ENCODE assay signal across 35 cellular contexts in the genomic region with DNA sequence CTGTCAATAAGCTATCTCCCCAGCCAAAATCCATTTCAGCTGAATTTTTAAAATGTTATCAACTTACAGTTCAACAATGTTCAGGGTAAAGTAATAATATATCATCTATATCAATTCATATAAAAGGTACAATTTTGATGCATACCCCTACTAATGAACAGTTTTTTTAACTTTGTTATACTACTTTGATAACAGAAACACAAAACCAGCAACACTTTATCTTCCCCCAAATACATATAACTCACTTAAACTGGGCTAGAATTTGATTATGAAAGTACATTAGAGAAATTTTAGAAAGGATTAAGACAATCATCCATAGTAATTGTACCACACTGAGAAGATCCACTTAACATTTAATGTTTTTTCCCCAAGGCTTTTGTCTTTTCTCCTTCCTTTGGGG. TPM values are rescaled to one million over a fixed set of nuclear protein-coding genes. Genes with fewer than 3 reads are reported as not detected.
"Had no signal": no experiment of that assay in that cellular context is flagged by ENCODE, and none has a peak within 500 bp of the region (broad histone marks: within the 10 kb centered on the region; RNA-seq: fewer than 3 reads in every experiment).

No MANE protein-coding gene starts in this region.

- H3K27me3 ChIP-seq: brain microvascular endothelial cell had no signal

- ATAC-seq: activated CD4-positive, CD25-positive, alpha-beta regulatory T cell treated with anti-CD3 and anti-CD28 coated beads, Interleukin-2, amount 50 U/mL, for 24 hours; activated CD8-positive, alpha-beta memory T cell treated with anti-CD3 and anti-CD28 coated beads, Interleukin-2, amount 10 ng/mL, durations not matched to agents 7 days and 5 days; activated CD8-positive, alpha-beta T cell treated with anti-CD3 and anti-CD28 coated beads, Interleukin-2, amount 10 ng/mL, durations not matched to agents 7 days and 5 days; activated naive CD8-positive, alpha-beta T cell treated with anti-CD3 and anti-CD28 coated beads, Interleukin-2, amount 50 U/mL, for 24 hours; esophagus mucosa; heart left ventricle; T-helper 17 cell had no signal

- H3K9me3 ChIP-seq: adrenal gland, heart left ventricle had no signal

- FAIRE-seq: bronchial epithelial cell had no signal

- H3K4me3 ChIP-seq: adrenal gland, coronary artery, dorsolateral prefrontal cortex, heart left ventricle had no signal

- H3K27ac Mint-ChIP-seq: activated B cell treated with CpG ODN at 0.5 μM for 24 hours; activated CD8-positive, alpha-beta memory T cell treated with anti-CD3 and anti-CD28 coated beads, Interleukin-2, amount 10 ng/mL, durations not matched to agents 7 days and 5 days; activated CD8-positive, alpha-beta T cell treated with anti-CD3 and anti-CD28 coated beads, Interleukin-2, amount 10 ng/mL, durations not matched to agents 7 days and 5 days; activated naive CD4-positive, alpha-beta T cell treated with anti-CD3 and anti-CD28 coated beads for 36 hours; activated naive CD4-positive, alpha-beta T cell treated with anti-CD3 and anti-CD28 coated beads, Interleukin-2, amount 50 U/mL, for 24 hours; activated naive CD8-positive, alpha-beta T cell treated with anti-CD3 and anti-CD28 coated beads for 36 hours; activated naive CD8-positive, alpha-beta T cell treated with anti-CD3 and anti-CD28 coated beads, Interleukin-2, amount 50 U/mL, for 24 hours; activated T-helper 1 cell treated with anti-CD3 and anti-CD28 coated beads, Interleukin-12 subunit alpha, Interleukin-12 subunit beta, Interleukin-2, Interleukin-4 antibody, amounts not matched to agents 30 ng/mL and 10 ng/mL and 1 ng/mL, durations not matched to agents 14 hours and 24 hours and 36 hours; activated T-helper 2 cell treated with anti-CD3 and anti-CD28 coated beads, Interferon-gamma antibody, Interleukin-2, Interleukin-4, amounts not matched to agents 10 μg/mL and 5 μg/mL and 100 μg/mL, durations not matched to agents 14 hours and 24 hours and 36 hours; dendritic cell treated with granulocyte-macrophage colony-stimulating factor and Interleukin-4, amounts not matched to agents 40 ng/mL and 50 ng/mL, for 4 days; endodermal cell; T-helper 17 cell; T-helper 2 cell treated with Interferon-gamma antibody and Interleukin-4, amounts not matched to agents 5 μg/mL and 100 μg/mL, for 36 hours had no signal

- DNase-seq: activated B cell treated with CpG ODN at 0.5 μM for 24 hours; activated CD4-positive, alpha-beta T cell treated with anti-CD3 and anti-CD28 coated beads for 48 hours; activated CD4-positive, alpha-beta T cell treated with anti-CD3 and anti-CD28 coated beads, Interleukin-2, amount 50 U/mL, for 1 hour; activated CD4-positive, alpha-beta T cell treated with anti-CD3 and anti-CD28 coated beads, Interleukin-2, amount 50 U/mL, for 48 hours; activated CD8-positive, alpha-beta memory T cell treated with anti-CD3 and anti-CD28 coated beads, Interleukin-2, amount 10 ng/mL, durations not matched to agents 7 days and 5 days; activated CD8-positive, alpha-beta memory T cell treated with anti-CD3 and anti-CD28 coated beads, Interleukin-2, amount 50 U/mL, for 4 hours; activated CD8-positive, alpha-beta T cell treated with anti-CD3 and anti-CD28 coated beads, Interleukin-2, amount 10 ng/mL, durations not matched to agents 7 days and 5 days; activated effector memory CD4-positive, alpha-beta T cell treated with anti-CD3 and anti-CD28 coated beads, Interleukin-2, amount 50 U/mL, for 16 hours; activated naive CD4-positive, alpha-beta T cell treated with anti-CD3 and anti-CD28 coated beads for 36 hours; activated naive CD8-positive, alpha-beta T cell treated with anti-CD3 and anti-CD28 coated beads for 36 hours; activated naive CD8-positive, alpha-beta T cell treated with anti-CD3 and anti-CD28 coated beads, Interleukin-2, amount 50 U/mL, for 24 hours; activated T-cell treated with anti-CD3 and anti-CD28 coated beads, Interleukin-2, amount 50 U/mL, for 1 hour; activated T-cell treated with anti-CD3 and anti-CD28 coated beads, Interleukin-2, amount 50 U/mL, for 48 hours; adrenal gland; amygdala; aorta; brain microvascular endothelial cell; dorsolateral prefrontal cortex; effector memory CD4-positive, alpha-beta T cell; endodermal cell; heart left ventricle; T-helper 1 cell; T-helper 17 cell; T1000; WERI-Rb-1 had no signal

- H3K9me3 Mint-ChIP-seq: activated B cell treated with CpG ODN at 0.5 μM for 24 hours; activated naive CD4-positive, alpha-beta T cell treated with anti-CD3 and anti-CD28 coated beads for 36 hours; activated naive CD4-positive, alpha-beta T cell treated with anti-CD3 and anti-CD28 coated beads, Interleukin-2, amount 50 U/mL, for 24 hours; activated naive CD8-positive, alpha-beta T cell treated with anti-CD3 and anti-CD28 coated beads for 36 hours; activated naive CD8-positive, alpha-beta T cell treated with anti-CD3 and anti-CD28 coated beads, Interleukin-2, amount 50 U/mL, for 24 hours; activated T-helper 1 cell treated with anti-CD3 and anti-CD28 coated beads, Interleukin-12 subunit alpha, Interleukin-12 subunit beta, Interleukin-2, Interleukin-4 antibody, amounts not matched to agents 30 ng/mL and 10 ng/mL and 1 ng/mL, durations not matched to agents 14 hours and 24 hours and 36 hours; activated T-helper 2 cell treated with anti-CD3 and anti-CD28 coated beads, Interferon-gamma antibody, Interleukin-2, Interleukin-4, amounts not matched to agents 10 μg/mL and 5 μg/mL and 100 μg/mL, durations not matched to agents 14 hours and 24 hours and 36 hours; central memory CD8-positive, alpha-beta T cell; dendritic cell treated with granulocyte-macrophage colony-stimulating factor and Interleukin-4, amounts not matched to agents 40 ng/mL and 50 ng/mL, for 4 days; endodermal cell; T-helper 2 cell treated with Interferon-gamma antibody and Interleukin-4, amounts not matched to agents 5 μg/mL and 100 μg/mL, for 36 hours had no signal

- H3K36me3 ChIP-seq: adrenal gland, brain microvascular endothelial cell, WERI-Rb-1 had no signal

- H3K27ac ChIP-seq: adrenal gland, brain microvascular endothelial cell, coronary artery, dorsolateral prefrontal cortex, heart left ventricle, WERI-Rb-1 had no signal

- H3K4me3 Mint-ChIP-seq: activated B cell treated with CpG ODN at 0.5 μM for 24 hours; activated CD8-positive, alpha-beta memory T cell treated with anti-CD3 and anti-CD28 coated beads, Interleukin-2, amount 10 ng/mL, durations not matched to agents 7 days and 5 days; activated CD8-positive, alpha-beta T cell treated with anti-CD3 and anti-CD28 coated beads, Interleukin-2, amount 10 ng/mL, durations not matched to agents 7 days and 5 days; activated naive CD4-positive, alpha-beta T cell treated with anti-CD3 and anti-CD28 coated beads for 36 hours; activated naive CD4-positive, alpha-beta T cell treated with anti-CD3 and anti-CD28 coated beads, Interleukin-2, amount 50 U/mL, for 24 hours; activated naive CD8-positive, alpha-beta T cell treated with anti-CD3 and anti-CD28 coated beads for 36 hours; activated naive CD8-positive, alpha-beta T cell treated with anti-CD3 and anti-CD28 coated beads, Interleukin-2, amount 50 U/mL, for 24 hours; activated T-helper 1 cell treated with anti-CD3 and anti-CD28 coated beads, Interleukin-12 subunit alpha, Interleukin-12 subunit beta, Interleukin-2, Interleukin-4 antibody, amounts not matched to agents 30 ng/mL and 10 ng/mL and 1 ng/mL, durations not matched to agents 14 hours and 24 hours and 36 hours; central memory CD8-positive, alpha-beta T cell; dendritic cell treated with granulocyte-macrophage colony-stimulating factor and Interleukin-4, amounts not matched to agents 40 ng/mL and 50 ng/mL, for 4 days; endodermal cell; T-helper 17 cell; T-helper 2 cell treated with Interferon-gamma antibody and Interleukin-4, amounts not matched to agents 5 μg/mL and 100 μg/mL, for 36 hours had no signal

- H3K36me3 Mint-ChIP-seq: activated naive CD4-positive, alpha-beta T cell treated with anti-CD3 and anti-CD28 coated beads, Interleukin-2, amount 50 U/mL, for 24 hours; activated naive CD8-positive, alpha-beta T cell treated with anti-CD3 and anti-CD28 coated beads for 36 hours had no signal

RNA-seq across cellular contexts. Expression of a gene that starts 5.1 kb away (rescaled TPM):
- total RNA-seq: activated B cell treated with CpG ODN at 0.5 μM for 24 hours, bronchial epithelial cell, T-helper 17 cell had no signal
